Comparison of ENCODE assay signal across 1 cellular context in the genomic region with DNA sequence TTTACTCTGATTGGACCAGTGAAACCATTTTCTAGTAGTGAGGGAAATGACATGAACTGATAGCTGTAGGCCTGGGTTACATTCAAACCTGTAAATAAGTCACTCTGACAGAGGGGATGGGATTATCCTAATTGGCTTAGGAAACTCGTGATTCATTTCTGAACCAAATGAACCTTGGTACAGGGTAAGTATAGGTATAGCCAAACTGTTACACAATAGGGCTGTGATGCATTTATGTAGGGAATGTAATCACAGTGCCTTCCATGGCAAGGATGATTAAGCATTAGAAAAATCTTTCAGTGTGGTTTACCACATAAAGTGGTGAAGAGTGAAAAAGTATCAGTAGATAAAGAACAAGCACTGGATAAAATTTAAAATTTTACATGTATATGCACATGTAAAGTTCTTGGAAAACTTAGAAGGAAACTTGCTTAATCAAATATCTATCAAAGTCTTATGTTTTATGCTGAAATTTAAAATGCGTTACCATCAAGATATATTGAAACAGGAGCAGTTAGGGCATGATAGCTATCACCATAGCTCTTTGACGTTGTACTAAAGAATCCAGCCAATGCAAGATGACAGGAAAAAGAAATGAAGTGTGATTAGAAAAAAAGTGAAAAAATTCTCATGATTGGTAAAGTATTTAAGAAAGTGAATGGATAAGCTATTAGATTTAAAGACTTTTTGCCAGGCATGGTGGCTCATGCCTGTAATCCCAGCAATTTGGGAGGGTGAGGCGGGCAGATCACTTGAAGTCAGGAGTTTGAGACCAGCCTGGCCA.
TF ChIP-seq lines count a peak whose summit lies in the region.

No MANE protein-coding gene starts in this region.

TF ChIP-seq in IMR-90, 13 proteins besides CTCF, POLR2A, EP300 and RAD21:
- peak; percentile 36; the same call in 1 of the 2 replicates for TF ChIP-seq FOS (IDR thresholded peaks at IDR 0.05; ENCODE audit: low read depth, low read length)
- TF ChIP-seq, protein P1, sequence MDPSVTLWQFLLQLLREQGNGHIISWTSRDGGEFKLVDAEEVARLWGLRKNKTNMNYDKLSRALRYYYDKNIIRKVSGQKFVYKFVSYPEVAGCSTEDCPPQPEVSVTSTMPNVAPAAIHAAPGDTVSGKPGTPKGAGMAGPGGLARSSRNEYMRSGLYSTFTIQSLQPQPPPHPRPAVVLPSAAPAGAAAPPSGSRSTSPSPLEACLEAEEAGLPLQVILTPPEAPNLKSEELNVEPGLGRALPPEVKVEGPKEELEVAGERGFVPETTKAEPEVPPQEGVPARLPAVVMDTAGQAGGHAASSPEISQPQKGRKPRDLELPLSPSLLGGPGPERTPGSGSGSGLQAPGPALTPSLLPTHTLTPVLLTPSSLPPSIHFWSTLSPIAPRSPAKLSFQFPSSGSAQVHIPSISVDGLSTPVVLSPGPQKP (IDR thresholded peaks at IDR 0.05; ENCODE audit: borderline replicate concordance, low read depth, low read length) = no peak
- TF ChIP-seq CEBPB (IDR thresholded peaks at IDR 0.05; ENCODE audit: low read depth, low read length) = peak; percentile 98
